ENCODE assay signal across 8 cellular contexts in genomic region chr1:77683836-77684148, GRCh38. TPM values are rescaled to one million over a fixed set of nuclear protein-coding genes. Genes with fewer than 3 reads are reported as not detected.
A peak's percentile ranks its signal among the peaks of the same experiment; 100 is the strongest.
DNase-seq lines count a peak whose midpoint lies in the region; ATAC-seq, FAIRE-seq and TF ChIP-seq lines count a peak whose summit lies in the region.

No MANE protein-coding gene starts in this region.

- H3K27ac ChIP-seq in kidney (ENCODE audit: low read depth in 2 of 2, low read length in 2 of 2) (peak overlapping the region; percentile 94 to 98), temporal lobe (ENCODE audit: low read depth, low read length) (peak overlapping the region; percentile 97)

- peak overlapping the region; percentile 94 to 97 for H3K4me3 ChIP-seq in kidney (ENCODE audit: low read length in 2 of 2)

- H3K27me3 Mint-ChIP-seq in T-helper 2 cell treated with Interferon-gamma antibody and Interleukin-4, amounts not matched to agents 5 μg/mL and 100 μg/mL, for 36 hours (ENCODE audit: low read depth): no peaks in the 10 kb centered on the region
- H3K27me3 Mint-ChIP-seq in activated T-helper 2 cell treated with anti-CD3 and anti-CD28 coated beads, Interferon-gamma antibody, Interleukin-2, Interleukin-4, amounts not matched to agents 10 μg/mL and 5 μg/mL and 100 μg/mL, durations not matched to agents 14 hours and 24 hours and 36 hours (ENCODE audit: low read depth): no peaks in the 10 kb centered on the region

- no peak for DNase-seq in T-helper 2 cell treated with Interferon-gamma antibody and Interleukin-4, amounts not matched to agents 5 μg/mL and 100 μg/mL, for 36 hours (ENCODE audit: low spot score)
- DNase-seq in T-helper 2 cell: no peak
- DNase-seq in activated T-helper 2 cell treated with anti-CD3 and anti-CD28 coated beads, Interferon-gamma antibody, Interleukin-2, Interleukin-4, amounts not matched to agents 10 μg/mL and 5 μg/mL and 100 μg/mL, durations not matched to agents 14 hours and 24 hours and 36 hours (ENCODE audit: low spot score): no peak
- DNase-seq in kidney: no peak
- DNase-seq in NCI-H1048 (lab: John Stamatoyannopoulos, UW): no peak
- no peak for DNase-seq in GM19239 (ENCODE audit: insufficient read length, low spot score)

- no peaks in the 10 kb centered on the region for H3K9me3 Mint-ChIP-seq in T-helper 2 cell treated with Interferon-gamma antibody and Interleukin-4, amounts not matched to agents 5 μg/mL and 100 μg/mL, for 36 hours
- no peaks in the 10 kb centered on the region for H3K9me3 Mint-ChIP-seq in activated T-helper 2 cell treated with anti-CD3 and anti-CD28 coated beads, Interferon-gamma antibody, Interleukin-2, Interleukin-4, amounts not matched to agents 10 μg/mL and 5 μg/mL and 100 μg/mL, durations not matched to agents 14 hours and 24 hours and 36 hours

- no peak for FAIRE-seq in kidney (lab: Jason Lieb, UNC)
- FAIRE-seq in GM19239 (lab: Jason Lieb, UNC): no peak

- H3K36me3 Mint-ChIP-seq in T-helper 2 cell treated with Interferon-gamma antibody and Interleukin-4, amounts not matched to agents 5 μg/mL and 100 μg/mL, for 36 hours (ENCODE audit: low read depth): peaks cover 6% of the 10 kb centered on the region
- peaks cover 14% of the 10 kb centered on the region for H3K36me3 Mint-ChIP-seq in activated T-helper 2 cell treated with anti-CD3 and anti-CD28 coated beads, Interferon-gamma antibody, Interleukin-2, Interleukin-4, amounts not matched to agents 10 μg/mL and 5 μg/mL and 100 μg/mL, durations not matched to agents 14 hours and 24 hours and 36 hours (ENCODE audit: low read depth)

- ATAC-seq in HG02840 (IDR thresholded peaks at IDR 0.05; ENCODE audit: low FRiP score, unreplicated experiment): no peak

- peaks cover 23% of the 10 kb centered on the region for H3K4me1 Mint-ChIP-seq in T-helper 2 cell treated with Interferon-gamma antibody and Interleukin-4, amounts not matched to agents 5 μg/mL and 100 μg/mL, for 36 hours (ENCODE audit: low read depth)
- peaks cover 21% of the 10 kb centered on the region for H3K4me1 Mint-ChIP-seq in activated T-helper 2 cell treated with anti-CD3 and anti-CD28 coated beads, Interferon-gamma antibody, Interleukin-2, Interleukin-4, amounts not matched to agents 10 μg/mL and 5 μg/mL and 100 μg/mL, durations not matched to agents 14 hours and 24 hours and 36 hours (ENCODE audit: low read depth)

- H3K4me1 ChIP-seq in kidney (ENCODE audit: control insufficient read depth in 1 of 2, insufficient read depth in 1 of 2, low read depth in 1 of 2, low read length in 2 of 2): peaks cover 6 to 12% of the 10 kb centered on the region in 2 donors

- peak overlapping the region; percentile 93 for H3K27ac Mint-ChIP-seq in T-helper 2 cell treated with Interferon-gamma antibody and Interleukin-4, amounts not matched to agents 5 μg/mL and 100 μg/mL, for 36 hours
- peak overlapping the region; percentile 91 for H3K27ac Mint-ChIP-seq in activated T-helper 2 cell treated with anti-CD3 and anti-CD28 coated beads, Interferon-gamma antibody, Interleukin-2, Interleukin-4, amounts not matched to agents 10 μg/mL and 5 μg/mL and 100 μg/mL, durations not matched to agents 14 hours and 24 hours and 36 hours

- H3K9ac ChIP-seq in kidney (ENCODE audit: low read length in 2 of 2): peak overlapping the region; percentile 62 to 96

- intact Hi-C loops in activated T-helper 2 cell treated with anti-CD3 and anti-CD28 coated beads, Interferon-gamma antibody, Interleukin-2, Interleukin-4, amounts not matched to agents 10 μg/mL and 5 μg/mL and 100 μg/mL, durations not matched to agents 14 hours and 24 hours and 36 hours (cut with micrococcal nuclease): loop anchor here (1.0 to 5.0 kb wide), 8 partner anchors 46 to 1897 kb away; partner anchors contain the start of genes DNAJB4, FUBP1, RABGGTB and USP33
- intact Hi-C loops in kidney (cut with DNase I): no loop called here

- no peak for TF ChIP-seq CTCF in kidney (IDR thresholded peaks at IDR 0.05; ENCODE audit: borderline replicate concordance, extremely low read depth, insufficient read depth)

- no peaks in the 10 kb centered on the region for H3K36me3 ChIP-seq in kidney (ENCODE audit: control insufficient read depth in 1 of 2, insufficient read depth in 2 of 2, low read length in 2 of 2)

- no peaks in the 10 kb centered on the region for H3K9me3 ChIP-seq in kidney (ENCODE audit: control insufficient read depth in 1 of 2, low read length in 2 of 2)

- H3K4me3 Mint-ChIP-seq in T-helper 2 cell treated with Interferon-gamma antibody and Interleukin-4, amounts not matched to agents 5 μg/mL and 100 μg/mL, for 36 hours: peak overlapping the region; percentile 90
- peak overlapping the region; percentile 85 for H3K4me3 Mint-ChIP-seq in activated T-helper 2 cell treated with anti-CD3 and anti-CD28 coated beads, Interferon-gamma antibody, Interleukin-2, Interleukin-4, amounts not matched to agents 10 μg/mL and 5 μg/mL and 100 μg/mL, durations not matched to agents 14 hours and 24 hours and 36 hours (ENCODE audit: low read depth)

RNA-seq across cellular contexts. Expression of gene ZZZ3, which starts 1.3 kb away (rescaled TPM):
- 39.5 and 39.7 TPM in 2 replicates for total RNA-seq in activated T-helper 2 cell treated with anti-CD3 and anti-CD28 coated beads, Interferon-gamma antibody, Interleukin-2, Interleukin-4, amounts not matched to agents 10 μg/mL and 5 μg/mL and 100 μg/mL, durations not matched to agents 14 hours and 24 hours and 36 hours
- total RNA-seq in kidney: 55.3 TPM
- polyA plus RNA-seq in kidney (ENCODE audit: insufficient read depth, low read depth, low replicate concordance): 12.3 TPM
- 94.9 TPM for total RNA-seq in temporal lobe
